ENCODE assay signal across 14 cellular contexts in the genomic region with DNA sequence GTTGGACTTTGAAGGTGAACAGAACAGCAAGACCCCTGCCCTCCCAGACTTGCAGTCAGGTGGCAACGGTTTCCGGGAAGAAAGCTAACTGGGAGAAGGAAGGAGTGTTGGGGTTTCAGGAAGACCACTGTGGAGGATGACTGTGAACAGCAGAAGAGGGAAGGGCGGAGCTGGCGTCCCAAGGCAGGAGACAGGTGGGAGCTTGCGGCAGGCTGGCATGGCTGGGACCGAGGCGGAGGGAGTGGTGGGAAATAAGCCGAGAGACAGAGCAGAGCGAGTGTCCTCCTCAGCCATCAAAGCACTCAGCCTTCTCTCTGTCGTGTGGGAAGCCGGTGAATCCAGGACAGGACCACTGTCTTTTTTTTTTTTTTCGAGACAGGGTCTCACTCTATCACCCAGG.
DNase-seq lines count a peak whose midpoint lies in the region; ATAC-seq and TF ChIP-seq lines count a peak whose summit lies in the region.
"Had no signal": no experiment of that assay in that cellular context is flagged by ENCODE, and none has a peak within 500 bp of the region (broad histone marks: within the 10 kb centered on the region; RNA-seq: fewer than 3 reads in every experiment).

No MANE protein-coding gene starts in this region.

- no peaks in the 10 kb centered on the region for H3K27me3 Mint-ChIP-seq in stimulated activated naive CD8-positive, alpha-beta T cell treated with anti-CD3 and anti-CD28 coated beads, Interleukin-15, amount 100 ng/mL, for 72 hours
- no peaks in the 10 kb centered on the region for H3K27me3 Mint-ChIP-seq in naive thymus-derived CD4-positive, alpha-beta T cell
- no peaks in the 10 kb centered on the region for H3K27me3 Mint-ChIP-seq in activated T-helper 17 cell treated with anti-CD3 and anti-CD28 coated beads, Interleukin-2, amount 50 U/mL, for 72 hours
- H3K27me3 Mint-ChIP-seq: CD4-positive, alpha-beta memory T cell had no signal

- intact Hi-C loops in naive thymus-derived CD4-positive, alpha-beta T cell (cut with micrococcal nuclease), result no loop called here

- H3K27ac ChIP-seq in VCaP, result peak overlapping the region; percentile 56; the same call in 1 of the 2 replicates
- no peak overlapping the region for H3K27ac ChIP-seq in naive thymus-derived CD4-positive, alpha-beta T cell (ENCODE audit: low read depth, low read length)
- H3K27ac ChIP-seq: A549, GM23248 had no signal

- peaks cover 0 to 12% (median 4%) of the 10 kb centered on the region in 5 donors for H3K36me3 Mint-ChIP-seq in naive thymus-derived CD4-positive, alpha-beta T cell
- peaks cover 8% of the 10 kb centered on the region for H3K36me3 Mint-ChIP-seq in activated T-helper 17 cell treated with anti-CD3 and anti-CD28 coated beads, Interleukin-2, amount 50 U/mL, for 72 hours (ENCODE audit: low read depth)

- H3K9me3 ChIP-seq in naive thymus-derived CD4-positive, alpha-beta T cell (ENCODE audit: control insufficient read depth in 2 of 3, low read length in 3 of 3), result no peaks in the 10 kb centered on the region
- H3K9me3 ChIP-seq: A549, BE2C had no signal

- H3K27me3 ChIP-seq in naive thymus-derived CD4-positive, alpha-beta T cell (ENCODE audit: control insufficient read depth in 2 of 2, insufficient read depth in 2 of 2, low read length in 2 of 2), result no peaks in the 10 kb centered on the region
- H3K27me3 ChIP-seq: BE2C had no signal

- H3K36me3 ChIP-seq in naive thymus-derived CD4-positive, alpha-beta T cell (ENCODE audit: control insufficient read depth in 2 of 3, insufficient read depth in 3 of 3, low read length in 3 of 3), result peaks cover 0 to 6% (median 0%) of the 10 kb centered on the region in 3 experiments
- H3K36me3 ChIP-seq: BE2C had no signal

- CTCF ChIA-PET in naive thymus-derived CD4-positive, alpha-beta T cell (lab: Charles Lee), result interaction anchor here (0.9 kb wide), 1 partner anchor 11 kb away, joined by 4 read pairs; no protein-coding TSS in a partner anchor

- POLR2A ChIA-PET in naive thymus-derived CD4-positive, alpha-beta T cell (lab: Charles Lee), result no interaction called here

- no peak overlapping the region for H3K4me3 ChIP-seq in naive thymus-derived CD4-positive, alpha-beta T cell (ENCODE audit: low read length)
- H3K4me3 ChIP-seq: A549, GM12878, GM23248 had no signal

- DNase-seq in stimulated activated naive CD8-positive, alpha-beta T cell treated with anti-CD3 and anti-CD28 coated beads, Interleukin-15, amount 100 ng/mL, for 72 hours, result no peak
- DNase-seq in stimulated activated naive CD8-positive, alpha-beta T cell treated with anti-CD3 and anti-CD28 coated beads, Interleukin-15, Interleukin-2, amounts not matched to agents 100 U/mL and 50 U/mL, for 24 hours, result no peak
- DNase-seq in naive thymus-derived CD4-positive, alpha-beta T cell, result no peak
- DNase-seq in NCI-H2227 treated with DMSO at 0.1 percent for 48 hours (lab: John Stamatoyannopoulos, UW) (no peak), SIG-M5 treated with dmso at 0.1 percent for 504 hours (lab: John Stamatoyannopoulos, UW; ENCODE audit: unreplicated experiment) (no peak)
- DNase-seq: BE2C; CD4-positive, alpha-beta memory T cell; DMS79; GM23248; H9 had no signal

- no peak for ATAC-seq in stimulated activated naive CD8-positive, alpha-beta T cell treated with anti-CD3 and anti-CD28 coated beads, Interleukin-15, amount 100 ng/mL, for 72 hours
- ATAC-seq in stimulated activated naive CD8-positive, alpha-beta T cell treated with anti-CD3 and anti-CD28 coated beads, Interleukin-15, Interleukin-2, amounts not matched to agents 100 U/mL and 50 U/mL, for 24 hours, result no peak
- no peak for ATAC-seq in naive thymus-derived CD4-positive, alpha-beta T cell
- no peak for ATAC-seq in activated T-helper 17 cell treated with anti-CD3 and anti-CD28 coated beads, Interleukin-2, amount 50 U/mL, for 72 hours (replicated peaks)
- ATAC-seq: A549, GM12878 had no signal

- no peaks in the 10 kb centered on the region for H3K4me1 ChIP-seq in naive thymus-derived CD4-positive, alpha-beta T cell (ENCODE audit: control insufficient read depth in 2 of 2, insufficient read depth in 2 of 2, low read length in 2 of 2)

- H3K4me3 Mint-ChIP-seq in stimulated activated naive CD8-positive, alpha-beta T cell treated with anti-CD3 and anti-CD28 coated beads, Interleukin-15, amount 100 ng/mL, for 72 hours, result no peak overlapping the region
- H3K4me3 Mint-ChIP-seq in naive thymus-derived CD4-positive, alpha-beta T cell, result no peak overlapping the region
- H3K4me3 Mint-ChIP-seq in activated T-helper 17 cell treated with anti-CD3 and anti-CD28 coated beads, Interleukin-2, amount 50 U/mL, for 72 hours, result no peak overlapping the region
- H3K4me3 Mint-ChIP-seq: H9 had no signal

- TF ChIP-seq CTCF in VCaP (conservative IDR thresholded peaks at IDR 0.05), result no peak

- peaks cover 23% of the 10 kb centered on the region for H3K4me1 Mint-ChIP-seq in stimulated activated naive CD8-positive, alpha-beta T cell treated with anti-CD3 and anti-CD28 coated beads, Interleukin-15, amount 100 ng/mL, for 72 hours
- peaks cover 7 to 33% (median 23%) of the 10 kb centered on the region in 7 donors for H3K4me1 Mint-ChIP-seq in naive thymus-derived CD4-positive, alpha-beta T cell
- no peaks in the 10 kb centered on the region for H3K4me1 Mint-ChIP-seq in activated T-helper 17 cell treated with anti-CD3 and anti-CD28 coated beads, Interleukin-2, amount 50 U/mL, for 72 hours

- H3K9me3 Mint-ChIP-seq in stimulated activated naive CD8-positive, alpha-beta T cell treated with anti-CD3 and anti-CD28 coated beads, Interleukin-15, amount 100 ng/mL, for 72 hours, result no peaks in the 10 kb centered on the region
- H3K9me3 Mint-ChIP-seq in naive thymus-derived CD4-positive, alpha-beta T cell, result peaks cover 0 to 12% (median 0%) of the 10 kb centered on the region in 11 donors
- H3K9me3 Mint-ChIP-seq in activated T-helper 17 cell treated with anti-CD3 and anti-CD28 coated beads, Interleukin-2, amount 50 U/mL, for 72 hours, result no peaks in the 10 kb centered on the region
- H3K9me3 Mint-ChIP-seq: H9 had no signal

- H3K27ac Mint-ChIP-seq in stimulated activated naive CD8-positive, alpha-beta T cell treated with anti-CD3 and anti-CD28 coated beads, Interleukin-15, amount 100 ng/mL, for 72 hours, result peak overlapping the region; percentile 10 to 96
- peak overlapping the region in 5 of 9 donors; percentile 18 to 80 (median 65) for H3K27ac Mint-ChIP-seq in naive thymus-derived CD4-positive, alpha-beta T cell
- no peak overlapping the region for H3K27ac Mint-ChIP-seq in activated T-helper 17 cell treated with anti-CD3 and anti-CD28 coated beads, Interleukin-2, amount 50 U/mL, for 72 hours
